In genomic region chr1:108828074-108828961, GRCh38 we compare ENCODE assay signal across 8 cellular contexts. TPM values are rescaled to one million over a fixed set of nuclear protein-coding genes. Genes with fewer than 3 reads are reported as not detected.
DNase-seq lines count a peak whose midpoint lies in the region; ATAC-seq, FAIRE-seq and TF ChIP-seq lines count a peak whose summit lies in the region.

No MANE protein-coding gene starts in this region.

- no peak overlapping the region for H3K9ac ChIP-seq in HepG2 (ENCODE audit: insufficient read depth, low read depth, low read length)

- WGBS in HepG2 (ENCODE audit: low lambda C conversion rate): 25% methylated on average over 11 of the region's 12 CpGs

- in situ Hi-C loops in HepG2 (cut with HindIII; ENCODE audit: extremely low pct_ligation_motif_present, low pct_unique_long_range_greater_than_20kb): no loop called here

- no peak overlapping the region for H3K27ac ChIP-seq in HepG2 (ENCODE audit: extremely low read length, insufficient read depth, low read length)

- TF ChIP-seq CTCF in HFFc6 (IDR thresholded peaks at IDR 0.05) (peak; percentile 96), HepG2 (CRISPR knock-in tag; IDR thresholded peaks at IDR 0.05) (peak; percentile 85)

- peaks cover 35% of the 10 kb centered on the region for H3K4me1 ChIP-seq in HepG2 (ENCODE audit: insufficient read depth, low read length)

- H3K27ac Mint-ChIP-seq in HFFc6: peak overlapping the region; percentile 62

- H2AFZ ChIP-seq in HepG2 (ENCODE audit: low read length): no peak overlapping the region

- FAIRE-seq in HepG2 (lab: Jason Lieb, UNC): peak; percentile 92

- POLR2A ChIA-PET in HepG2 (lab: Yijun Ruan, JAX): interaction anchor here (0.9 kb wide), 1 partner anchor 61 kb away, joined by 3 read pairs; no protein-coding TSS in a partner anchor

- peak overlapping the region; percentile 45 for H3K4me2 ChIP-seq in HepG2 (ENCODE audit: low read depth, low read length)

- no peaks in the 10 kb centered on the region for H3K9me3 Mint-ChIP-seq in HFFc6

- DNase-seq in COR-L47 (lab: John Stamatoyannopoulos, UW) (peak; percentile 75), HFFc6 (peak; percentile 71), NCI-H460 (ENCODE audit: extremely low read depth, low read depth) (peak; percentile 74), dedifferentiated amniotic fluid mesenchymal stem cell (ENCODE audit: extremely low spot score) (peak; percentile 79), HepG2 (ENCODE audit: low spot score) (peak; percentile 67)
- peak; percentile 70 for DNase-seq in activated CD4-positive, alpha-beta T cell treated with anti-CD3 and anti-CD28 coated beads, Interleukin-2, amount 50 U/mL, for 1 hour
- peak; percentile 59 for DNase-seq in stimulated activated CD4-positive, alpha-beta T cell treated with anti-CD3 and anti-CD28 coated beads, Interleukin-4, amount 100 ng/mL, for 1 hour

- H4K20me1 ChIP-seq in HepG2 (ENCODE audit: insufficient read depth, low read length): no peaks in the 10 kb centered on the region

- H3K9me3 ChIP-seq in HepG2 (ENCODE audit: low read length): no peaks in the 10 kb centered on the region

- H3K36me3 Mint-ChIP-seq in HFFc6 (ENCODE audit: low read depth): no peaks in the 10 kb centered on the region

- no peaks in the 10 kb centered on the region for H3K79me2 ChIP-seq in HepG2 (ENCODE audit: insufficient read depth, low read length)

- H3K4me3 ChIP-seq in HepG2 (replicated peaks in 1 of 3; ENCODE audit: insufficient read depth in 1 of 3, low read depth in 2 of 3, low read length in 3 of 3): no peak overlapping the region

- ATAC-seq in HepG2 (peak; percentile 85), GM19324 (IDR thresholded peaks at IDR 0.05; ENCODE audit: low FRiP score, unreplicated experiment) (no peak)

- BruUV-seq in HepG2 (replicated peaks; lab: Mats Ljungman, UMichigan): no TSS peak

- intact Hi-C loops in HepG2 (cut with micrococcal nuclease; ENCODE audit: unreplicated experiment): loop anchor here (1.0 to 2.0 kb wide), 2 partner anchors 70 to 284 kb away; a partner anchor contains a TSS

- TF ChIP-seq RAD21 in HepG2 (CRISPR knock-in tag; IDR thresholded peaks at IDR 0.05): peak; percentile 66

- no peak for TF ChIP-seq EP300 in HepG2 (IDR thresholded peaks at IDR 0.05; ENCODE audit: low read depth in 2 of 2, low read length in 2 of 2)
- TF ChIP-seq EP300 in HepG2 (CRISPR knock-in tag; IDR thresholded peaks at IDR 0.05; ENCODE audit: borderline replicate concordance): no peak

- H3K36me3 ChIP-seq in HepG2 (replicated peaks in 1 of 2; ENCODE audit: control insufficient read depth in 1 of 2, insufficient read depth in 2 of 2, low read length in 2 of 2): no peaks in the 10 kb centered on the region

- H3K27me3 ChIP-seq in HepG2 (ENCODE audit: control insufficient read depth in 1 of 2, insufficient read depth in 2 of 2, low read length in 2 of 2): peaks cover 0 to 4% of the 10 kb centered on the region in 2 experiments; a peak in 2 of 5 replicates

- no peak for TF ChIP-seq POLR2A in HepG2 (IDR thresholded peaks at IDR 0.05; ENCODE audit: insufficient read depth in 1 of 2, low read depth in 2 of 2, low read length in 2 of 2)

- H3K27me3 Mint-ChIP-seq in HFFc6 (ENCODE audit: insufficient read depth): no peaks in the 10 kb centered on the region

- H3K4me1 Mint-ChIP-seq in HFFc6 (ENCODE audit: low read depth): peaks cover 47% of the 10 kb centered on the region

- CTCF ChIA-PET in HepG2 (lab: Yijun Ruan, JAX; ENCODE audit: low intra/inter-chr PET ratio, low total read pairs): interaction anchor here (1.0 to 3.7 kb wide), 3 partner anchors 69 to 435 kb away, joined by 3 to 66 read pairs (median 5); a partner anchor contains a TSS

- peak overlapping the region; percentile 25 for H3K4me3 Mint-ChIP-seq in HFFc6

TF ChIP-seq in HepG2, 621 proteins besides CTCF, POLR2A, EP300 and RAD21 (continues in another document):
- TF ChIP-seq GFI1 (CRISPR knock-in tag; IDR thresholded peaks at IDR 0.05; ENCODE audit: borderline replicate concordance) (no peak), TEAD3 (CRISPR knock-in tag; optimal IDR thresholded peaks at IDR 0.05; ENCODE audit: borderline replicate concordance) (peak; percentile 10), MNT (IDR thresholded peaks at IDR 0.05) (peak; percentile 76), SPEN (CRISPR knock-in tag; IDR thresholded peaks at IDR 0.05; ENCODE audit: low read depth) (peak; percentile 22; the same call in 1 of the 2 replicates), BHLHE40 (IDR thresholded peaks at IDR 0.05; ENCODE audit: low read length) (peak; percentile 49; the same call in 1 of the 2 replicates), SOX13 (IDR thresholded peaks at IDR 0.05) (no peak), SOX13 (CRISPR knock-in tag; conservative IDR thresholded peaks at IDR 0.05 in 1 of 2, IDR thresholded peaks at IDR 0.05 in 1 of 2) (0 out of 4 replicates have a peak, but pooled peaks of 1 of the 2 experiments have one; percentile 11), RFXANK (CRISPR knock-in tag; IDR thresholded peaks at IDR 0.05) (no peak), ZNF547 (CRISPR knock-in tag; IDR thresholded peaks at IDR 0.05) (no peak)

RNA-seq across cellular contexts. Expression of gene AKNAD1, which starts 28.6 kb away (rescaled TPM):
- under 1 TPM in 2 of 6 experiments, not detected in 4; 0.39 to 0.57 TPM for total RNA-seq in HFFc6 (2021; fragmentation: NEBNext Ultra II Directional; extraction: Animal tissue kit (Norgen Biotek cat#: 25700))
- 0.75 and 1.5 TPM in 2 replicates for total RNA-seq in NCI-H460 (2014; rRNA removed; shearing (Covaris generic))
- 0.06 TPM in 1 of 2 replicates, not detected in the other for polyA plus RNA-seq in NCI-H460 (2014; cell fraction: nucleus; rRNA removed)
- not detected in 2 replicates for total RNA-seq in HepG2 (2016; rRNA removed; fragmentation: Illumina TruSeq; extraction: Trizol)
- not detected in 2 replicates for total RNA-seq in HepG2 (2016; cell fraction: cytosol; rRNA removed; fragmentation: Illumina TruSeq; extraction: Trizol; ENCODE audit: low read depth)
- total RNA-seq in HepG2 (2016; cell fraction: insoluble cytoplasmic fraction; rRNA removed; fragmentation: Illumina TruSeq; extraction: Trizol): not detected in 2 replicates
- not detected in 2 replicates for total RNA-seq in HepG2 (2016; cell fraction: membrane; rRNA removed; fragmentation: Illumina TruSeq; extraction: Trizol)
- total RNA-seq in HepG2 (2016; cell fraction: nucleus; rRNA removed; fragmentation: Illumina TruSeq; extraction: Trizol): not detected in 2 replicates
- not detected in 2 replicates for polyA plus RNA-seq in HepG2 (2011; rRNA removed)
- polyA plus RNA-seq in HepG2 (2011; cell fraction: cytosol; rRNA removed): not detected in 2 replicates
- polyA plus RNA-seq in HepG2 (2011; cell fraction: nucleus; rRNA removed): not detected in 2 replicates
- not detected in 2 replicates for polyA plus RNA-seq in HepG2 (2012)
- polyA plus RNA-seq in HepG2 (2016; cell fraction: cytosol; fragmentation: Illumina TruSeq; extraction: Trizol; ENCODE audit: low read depth): not detected in 2 replicates
- not detected in 2 replicates for polyA plus RNA-seq in HepG2 (2016; cell fraction: insoluble cytoplasmic fraction; fragmentation: Illumina TruSeq; extraction: Trizol; ENCODE audit: low read depth)
- polyA plus RNA-seq in HepG2 (2016; cell fraction: membrane; fragmentation: Illumina TruSeq; extraction: Trizol; ENCODE audit: low read depth): not detected in 2 replicates
- polyA plus RNA-seq in HepG2 (2016; cell fraction: nucleus; fragmentation: Illumina TruSeq; extraction: Trizol; ENCODE audit: insufficient read depth, low read depth): not detected in 2 replicates
- 0.09 TPM in 1 of 2 replicates, not detected in the other for polyA minus RNA-seq in HepG2 (2011; rRNA and poly(A)+ RNA removed; ENCODE audit: low replicate concordance)
- not detected in 2 replicates for polyA minus RNA-seq in HepG2 (2011; cell fraction: cytosol; rRNA and poly(A)+ RNA removed)
- 1.0 TPM in 1 of 2 replicates, not detected in the other for polyA minus RNA-seq in HepG2 (2011; cell fraction: nucleus; rRNA and poly(A)+ RNA removed)

RNA-seq across cellular contexts. Expression of gene GPSM2, which starts 48.5 kb away (rescaled TPM):
- 10 to 100 TPM; 10.3 to 21.8 (median 19.0) TPM for total RNA-seq in HFFc6 (2021; fragmentation: NEBNext Ultra II Directional; extraction: Animal tissue kit (Norgen Biotek cat#: 25700))
- total RNA-seq in NCI-H460 (2014; rRNA removed; shearing (Covaris generic)): 31.0 and 35.3 TPM in 2 replicates
- 14.6 and 27.0 TPM in 2 replicates for polyA plus RNA-seq in NCI-H460 (2014; cell fraction: nucleus; rRNA removed)
- total RNA-seq in HepG2 (2016; rRNA removed; fragmentation: Illumina TruSeq; extraction: Trizol): 24.8 and 26.4 TPM in 2 replicates
- 13.7 and 15.4 TPM in 2 replicates for total RNA-seq in HepG2 (2016; cell fraction: cytosol; rRNA removed; fragmentation: Illumina TruSeq; extraction: Trizol; ENCODE audit: low read depth)
- total RNA-seq in HepG2 (2016; cell fraction: insoluble cytoplasmic fraction; rRNA removed; fragmentation: Illumina TruSeq; extraction: Trizol): 24.3 and 29.3 TPM in 2 replicates
- total RNA-seq in HepG2 (2016; cell fraction: membrane; rRNA removed; fragmentation: Illumina TruSeq; extraction: Trizol): 23.4 and 25.5 TPM in 2 replicates
- 10.7 and 16.0 TPM in 2 replicates for total RNA-seq in HepG2 (2016; cell fraction: nucleus; rRNA removed; fragmentation: Illumina TruSeq; extraction: Trizol)
- 6.0 and 7.7 TPM in 2 replicates for polyA plus RNA-seq in HepG2 (2011; rRNA removed)
- 4.2 and 5.3 TPM in 2 replicates for polyA plus RNA-seq in HepG2 (2011; cell fraction: cytosol; rRNA removed)
- polyA plus RNA-seq in HepG2 (2011; cell fraction: nucleus; rRNA removed): 2.2 and 3.7 TPM in 2 replicates
- 4.7 and 9.4 TPM in 2 replicates for polyA plus RNA-seq in HepG2 (2012)
- polyA plus RNA-seq in HepG2 (2016; cell fraction: cytosol; fragmentation: Illumina TruSeq; extraction: Trizol; ENCODE audit: low read depth): 6.2 and 7.5 TPM in 2 replicates
- polyA plus RNA-seq in HepG2 (2016; cell fraction: insoluble cytoplasmic fraction; fragmentation: Illumina TruSeq; extraction: Trizol; ENCODE audit: low read depth): 20.3 and 21.7 TPM in 2 replicates
- 13.4 and 14.7 TPM in 2 replicates for polyA plus RNA-seq in HepG2 (2016; cell fraction: membrane; fragmentation: Illumina TruSeq; extraction: Trizol; ENCODE audit: low read depth)
- 8.5 and 10.3 TPM in 2 replicates for polyA plus RNA-seq in HepG2 (2016; cell fraction: nucleus; fragmentation: Illumina TruSeq; extraction: Trizol; ENCODE audit: insufficient read depth, low read depth)
- polyA minus RNA-seq in HepG2 (2011; rRNA and poly(A)+ RNA removed; ENCODE audit: low replicate concordance): 6.8 and 30.4 TPM in 2 replicates
- 8.4 and 11.8 TPM in 2 replicates for polyA minus RNA-seq in HepG2 (2011; cell fraction: cytosol; rRNA and poly(A)+ RNA removed)
- polyA minus RNA-seq in HepG2 (2011; cell fraction: nucleus; rRNA and poly(A)+ RNA removed): 7.2 and 10.9 TPM in 2 replicates
